1 cellular context compared by ENCODE assay signal in genomic region chr7:135991322-135991721, GRCh38.
TF ChIP-seq lines count a peak whose summit lies in the region.

No MANE protein-coding gene starts in this region.

TF ChIP-seq in endothelial cell of umbilical vein, 7 proteins besides CTCF, POLR2A, EP300 and RAD21:
- TF ChIP-seq EZH2 (IDR thresholded peaks at IDR 0.05; ENCODE audit: borderline replicate concordance, low read depth, low read length, severe bottlenecking) (no peak), GATA2 (IDR thresholded peaks at IDR 0.05; ENCODE audit: insufficient read depth, insufficient read length, low read depth, low read length) (no peak), FOS (IDR thresholded peaks at IDR 0.05; ENCODE audit: borderline replicate concordance, insufficient read depth, low read length) (peak; percentile 17)
